11 cellular contexts compared by ENCODE assay signal in genomic region chr10:986137-986825, GRCh38. TPM values are rescaled to one million over a fixed set of nuclear protein-coding genes. Genes with fewer than 3 reads are reported as not detected.
A peak's percentile ranks its signal among the peaks of the same experiment; 100 is the strongest.
DNase-seq lines count a peak whose midpoint lies in the region; ATAC-seq and TF ChIP-seq lines count a peak whose summit lies in the region.
"Had no signal": no experiment of that assay in that cellular context is flagged by ENCODE, and none has a peak within 500 bp of the region (broad histone marks: within the 10 kb centered on the region; RNA-seq: fewer than 3 reads in every experiment).

No MANE protein-coding gene starts in this region.

- H3K36me3 Mint-ChIP-seq in natural killer cell treated with Interleukin-12 subunit alpha and Interleukin-12 subunit beta and Interleukin-15 and Interleukin-18, amount 100 ng/mL, for 72 hours = peaks cover 9% of the 10 kb centered on the region

- peak overlapping the region; percentile 89 to 94 for H3K27ac Mint-ChIP-seq in natural killer cell treated with Interleukin-12 subunit alpha and Interleukin-12 subunit beta and Interleukin-15 and Interleukin-18, amount 100 ng/mL, for 72 hours

- no peaks in the 10 kb centered on the region for H3K27me3 Mint-ChIP-seq in natural killer cell treated with Interleukin-12 subunit alpha and Interleukin-12 subunit beta and Interleukin-15 and Interleukin-18, amount 100 ng/mL, for 72 hours

- in situ Hi-C loops in astrocyte of the spinal cord (cut with HindIII; ENCODE audit: low sequenced_read_pairs) = no loop called here

- no peak for TF ChIP-seq CTCF in astrocyte of the spinal cord (IDR thresholded peaks at IDR 0.05; ENCODE audit: low read depth, low read length)

- peak overlapping the region; percentile 88 for H3K4me3 Mint-ChIP-seq in natural killer cell treated with Interleukin-12 subunit alpha and Interleukin-12 subunit beta and Interleukin-15 and Interleukin-18, amount 100 ng/mL, for 72 hours

- DNase-seq in EH (ENCODE audit: low read depth) = peak; percentile 58
- DNase-seq in NCI-H2029 treated with DMSO at 0.1 percent for 48 hours (lab: John Stamatoyannopoulos, UW) = peak; percentile 78
- DNase-seq in astrocyte of the spinal cord (ENCODE audit: low read depth, low spot score) = peak; percentile 62
- no peak for DNase-seq in natural killer cell treated with Interleukin-12 subunit alpha and Interleukin-12 subunit beta and Interleukin-15 and Interleukin-18, amount 100 ng/mL, for 72 hours (ENCODE audit: low spot score)
- DNase-seq in superior temporal gyrus (ENCODE audit: extremely low spot score) = no peak
- DNase-seq in KG1 (lab: John Stamatoyannopoulos, UW) = no peak
- DNase-seq: hippocampal formation; stimulated activated CD4-positive, alpha-beta T cell treated with anti-CD3 and anti-CD28 coated beads, Interleukin-4, amount 100 ng/mL, for 1 hour had no signal

- H3K9me3 Mint-ChIP-seq in natural killer cell treated with Interleukin-12 subunit alpha and Interleukin-12 subunit beta and Interleukin-15 and Interleukin-18, amount 100 ng/mL, for 72 hours = no peaks in the 10 kb centered on the region

- no peak overlapping the region for H3K4me3 ChIP-seq in astrocyte of the spinal cord (ENCODE audit: low read depth, low read length)

- ATAC-seq in natural killer cell treated with Interleukin-12 subunit alpha and Interleukin-12 subunit beta and Interleukin-15 and Interleukin-18, amount 100 ng/mL, for 72 hours = no peak
- no peak for ATAC-seq in GM18498 (IDR thresholded peaks at IDR 0.05; ENCODE audit: unreplicated experiment)
- no peak for ATAC-seq in GM21786 (IDR thresholded peaks at IDR 0.05; ENCODE audit: unreplicated experiment)

- H3K4me1 Mint-ChIP-seq in natural killer cell treated with Interleukin-12 subunit alpha and Interleukin-12 subunit beta and Interleukin-15 and Interleukin-18, amount 100 ng/mL, for 72 hours (ENCODE audit: low read depth in 2 of 2) = peaks cover 30 to 39% of the 10 kb centered on the region in 2 donors

RNA-seq across cellular contexts. Expression of gene GTPBP4, which starts 2.0 kb away (rescaled TPM):
- 100 to 1,000 TPM; 123 to 160 TPM for total RNA-seq in natural killer cell treated with Interleukin-12 subunit alpha and Interleukin-12 subunit beta and Interleukin-15 and Interleukin-18, amount 100 ng/mL, for 72 hours

RNA-seq across cellular contexts. Expression of gene IDI2, which starts 39.4 kb away (rescaled TPM):
- total RNA-seq in natural killer cell treated with Interleukin-12 subunit alpha and Interleukin-12 subunit beta and Interleukin-15 and Interleukin-18, amount 100 ng/mL, for 72 hours = not detected
- total RNA-seq: activated CD8-positive, alpha-beta memory T cell treated with anti-CD3 and anti-CD28 coated beads for 36 hours had no signal

RNA-seq across cellular contexts. Expression of gene LARP4B, which starts 54.8 kb away (rescaled TPM):
- 100 to 1,000 TPM; 130 to 242 TPM for total RNA-seq in natural killer cell treated with Interleukin-12 subunit alpha and Interleukin-12 subunit beta and Interleukin-15 and Interleukin-18, amount 100 ng/mL, for 72 hours

Comparison
In these comparisons a context has a peak if more than half of its experiments do, and no peak if none do; other contexts are left out.
1. DNase-seq: peak in EH (single experiment), NCI-H2029 treated with DMSO at 0.1 percent for 48 hours (single experiment) and astrocyte of the spinal cord (single experiment); none in natural killer cell treated with Interleukin-12 subunit alpha and Interleukin-12 subunit beta and Interleukin-15 and Interleukin-18, amount 100 ng/mL, for 72 hours (single experiment), superior temporal gyrus (single experiment) and KG1 (single experiment).